Comparison of ENCODE assay signal across 19 cellular contexts in genomic region chr7:111103136-111103535, GRCh38. TPM values are rescaled to one million over a fixed set of nuclear protein-coding genes. Genes with fewer than 3 reads are reported as not detected.
"Had no signal": no experiment of that assay in that cellular context is flagged by ENCODE, and none has a peak within 500 bp of the region (broad histone marks: within the 10 kb centered on the region; RNA-seq: fewer than 3 reads in every experiment).

No MANE protein-coding gene starts in this region.

- ATAC-seq: activated CD4-positive, CD25-positive, alpha-beta regulatory T cell treated with anti-CD3 and anti-CD28 coated beads, Interleukin-2, amount 50 U/mL, for 24 hours; heart left ventricle; left cardiac atrium had no signal

- H3K27ac ChIP-seq: ascending aorta, brain microvascular endothelial cell, heart left ventricle, sigmoid colon, VCaP had no signal

- H3K4me3 ChIP-seq: adrenal gland, ascending aorta, heart left ventricle, sigmoid colon, smooth muscle cell had no signal

- FAIRE-seq: endometrium, islet of Langerhans had no signal

- H3K9me3 ChIP-seq: adrenal gland, ascending aorta, heart left ventricle, sigmoid colon had no signal

- H3K27me3 ChIP-seq: adrenal gland, ascending aorta, brain microvascular endothelial cell, heart left ventricle, sigmoid colon had no signal

- H3K27ac Mint-ChIP-seq: dendritic cell treated with granulocyte-macrophage colony-stimulating factor and Interleukin-4, amounts not matched to agents 40 ng/mL and 50 ng/mL, for 4 days; nephron progenitor cell; stimulated activated naive B cell treated with anti-CD40 and anti-IgM and Interleukin-4, amounts not matched to agents 10 μg/mL and 1 μg/mL and 100 μg/mL, for 72 hours had no signal

- H3K27me3 Mint-ChIP-seq: dendritic cell treated with granulocyte-macrophage colony-stimulating factor and Interleukin-4, amounts not matched to agents 40 ng/mL and 50 ng/mL, for 4 days; stimulated activated naive B cell treated with anti-CD40 and anti-IgM and Interleukin-4, amounts not matched to agents 10 μg/mL and 1 μg/mL and 100 μg/mL, for 72 hours had no signal

- H3K4me3 Mint-ChIP-seq: dendritic cell treated with granulocyte-macrophage colony-stimulating factor and Interleukin-4, amounts not matched to agents 40 ng/mL and 50 ng/mL, for 4 days; nephron progenitor cell; stimulated activated naive B cell treated with anti-CD40 and anti-IgM and Interleukin-4, amounts not matched to agents 10 μg/mL and 1 μg/mL and 100 μg/mL, for 72 hours had no signal

- H3K9me3 Mint-ChIP-seq: dendritic cell treated with granulocyte-macrophage colony-stimulating factor and Interleukin-4, amounts not matched to agents 40 ng/mL and 50 ng/mL, for 4 days; nephron progenitor cell; stimulated activated naive B cell treated with anti-CD40 and anti-IgM and Interleukin-4, amounts not matched to agents 10 μg/mL and 1 μg/mL and 100 μg/mL, for 72 hours had no signal

- H3K4me1 Mint-ChIP-seq: nephron progenitor cell had no signal

- H3K36me3 Mint-ChIP-seq: stimulated activated naive B cell treated with anti-CD40 and anti-IgM and Interleukin-4, amounts not matched to agents 10 μg/mL and 1 μg/mL and 100 μg/mL, for 72 hours had no signal

- DNase-seq: adrenal gland; brain microvascular endothelial cell; caudate nucleus; effector CD4-positive, alpha-beta T cell; heart left ventricle; left cardiac atrium; nephron progenitor cell; sigmoid colon; stimulated activated CD4-positive, alpha-beta T cell treated with anti-CD3 and anti-CD28 coated beads, Interleukin-15, amount 100 ng/mL, for 24 hours; stimulated activated naive B cell treated with anti-CD40 and anti-IgM and Interleukin-4, amounts not matched to agents 10 μg/mL and 1 μg/mL and 100 μg/mL, for 72 hours; SW 1271 had no signal

- H3K4me2 ChIP-seq: smooth muscle cell had no signal

- H3K36me3 ChIP-seq: adrenal gland, ascending aorta, brain microvascular endothelial cell, heart left ventricle, sigmoid colon had no signal

RNA-seq across cellular contexts. Expression of gene LRRN3, which starts 12.2 kb away (rescaled TPM):
- total RNA-seq: epithelial cell of proximal tubule had no signal
